In the genomic region with DNA sequence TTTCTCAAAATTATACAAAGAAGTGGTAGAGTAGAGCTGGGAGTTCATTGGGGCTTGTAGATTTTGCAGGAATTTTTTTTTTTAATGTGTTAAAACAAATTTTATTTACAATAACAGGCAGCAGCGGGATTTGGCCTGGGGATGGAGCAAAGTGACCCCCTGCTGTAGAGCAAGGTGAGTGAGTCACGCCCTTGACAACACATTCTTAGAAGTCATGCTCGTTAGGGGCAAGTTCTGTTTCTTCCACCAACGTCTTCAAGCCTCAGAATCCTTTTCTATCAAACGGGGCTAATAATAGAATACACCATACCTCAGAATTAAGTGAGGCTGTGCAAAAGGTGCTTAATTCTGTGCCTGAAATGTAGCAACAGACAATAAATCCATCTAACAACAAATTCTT, we compare ENCODE assay signal across 1 cellular context.
TF ChIP-seq lines count a peak whose summit lies in the region.

No MANE protein-coding gene starts in this region.

TF ChIP-seq in A549, 52 proteins besides CTCF, POLR2A, EP300 and RAD21:
- TF ChIP-seq CBX2 (IDR thresholded peaks at IDR 0.05; ENCODE audit: borderline replicate concordance, low read depth) (no peak), NFE2L2 (conservative IDR thresholded peaks at IDR 0.05; ENCODE audit: low read length) (no peak), MYC (IDR thresholded peaks at IDR 0.05; ENCODE audit: borderline replicate concordance, low read length) (no peak), CHD2 (IDR thresholded peaks at IDR 0.05; ENCODE audit: low read length, partially characterized antibody) (no peak), KDM1A (IDR thresholded peaks at IDR 0.05; ENCODE audit: low read depth) (no peak), ZSCAN20 (CRISPR knock-in tag; IDR thresholded peaks at IDR 0.05) (no peak), ATOH8 (CRISPR knock-in tag; IDR thresholded peaks at IDR 0.05; ENCODE audit: low read depth) (no peak), SREBF2 (IDR thresholded peaks at IDR 0.05) (no peak), PBX3 (IDR thresholded peaks at IDR 0.05) (no peak), MAZ (IDR thresholded peaks at IDR 0.05; ENCODE audit: borderline replicate concordance, low read depth, low read length) (no peak), POLR2AphosphoS2 (conservative IDR thresholded peaks at IDR 0.05; ENCODE audit: low read length) (no peak), FOXS1 (CRISPR knock-in tag; IDR thresholded peaks at IDR 0.05) (no peak), SMC3 (IDR thresholded peaks at IDR 0.05) (no peak), HDAC2 (IDR thresholded peaks at IDR 0.05) (no peak), RCOR1 (IDR thresholded peaks at IDR 0.05; ENCODE audit: low read depth, low read length) (no peak), HES2 (IDR thresholded peaks at IDR 0.05) (no peak), GATA3 (IDR thresholded peaks at IDR 0.05; ENCODE audit: borderline replicate concordance) (no peak)
- TF ChIP-seq, protein P1, sequence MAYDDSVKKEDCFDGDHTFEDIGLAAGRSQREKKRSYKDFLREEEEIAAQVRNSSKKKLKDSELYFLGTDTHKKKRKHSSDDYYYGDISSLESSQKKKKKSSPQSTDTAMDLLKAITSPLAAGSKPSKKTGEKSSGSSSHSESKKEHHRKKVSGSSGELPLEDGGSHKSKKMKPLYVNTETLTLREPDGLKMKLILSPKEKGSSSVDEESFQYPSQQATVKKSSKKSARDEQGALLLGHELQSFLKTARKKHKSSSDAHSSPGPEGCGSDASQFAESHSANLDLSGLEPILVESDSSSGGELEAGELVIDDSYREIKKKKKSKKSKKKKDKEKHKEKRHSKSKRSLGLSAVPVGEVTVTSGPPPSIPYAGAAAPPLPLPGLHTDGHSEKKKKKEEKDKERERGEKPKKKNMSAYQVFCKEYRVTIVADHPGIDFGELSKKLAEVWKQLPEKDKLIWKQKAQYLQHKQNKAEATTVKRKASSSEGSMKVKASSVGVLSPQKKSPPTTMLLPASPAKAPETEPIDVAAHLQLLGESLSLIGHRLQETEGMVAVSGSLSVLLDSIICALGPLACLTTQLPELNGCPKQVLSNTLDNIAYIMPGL (CRISPR knock-in tag; IDR thresholded peaks at IDR 0.05; ENCODE audit: borderline replicate concordance), result no peak
